1 cellular context compared by ENCODE assay signal in the genomic region with DNA sequence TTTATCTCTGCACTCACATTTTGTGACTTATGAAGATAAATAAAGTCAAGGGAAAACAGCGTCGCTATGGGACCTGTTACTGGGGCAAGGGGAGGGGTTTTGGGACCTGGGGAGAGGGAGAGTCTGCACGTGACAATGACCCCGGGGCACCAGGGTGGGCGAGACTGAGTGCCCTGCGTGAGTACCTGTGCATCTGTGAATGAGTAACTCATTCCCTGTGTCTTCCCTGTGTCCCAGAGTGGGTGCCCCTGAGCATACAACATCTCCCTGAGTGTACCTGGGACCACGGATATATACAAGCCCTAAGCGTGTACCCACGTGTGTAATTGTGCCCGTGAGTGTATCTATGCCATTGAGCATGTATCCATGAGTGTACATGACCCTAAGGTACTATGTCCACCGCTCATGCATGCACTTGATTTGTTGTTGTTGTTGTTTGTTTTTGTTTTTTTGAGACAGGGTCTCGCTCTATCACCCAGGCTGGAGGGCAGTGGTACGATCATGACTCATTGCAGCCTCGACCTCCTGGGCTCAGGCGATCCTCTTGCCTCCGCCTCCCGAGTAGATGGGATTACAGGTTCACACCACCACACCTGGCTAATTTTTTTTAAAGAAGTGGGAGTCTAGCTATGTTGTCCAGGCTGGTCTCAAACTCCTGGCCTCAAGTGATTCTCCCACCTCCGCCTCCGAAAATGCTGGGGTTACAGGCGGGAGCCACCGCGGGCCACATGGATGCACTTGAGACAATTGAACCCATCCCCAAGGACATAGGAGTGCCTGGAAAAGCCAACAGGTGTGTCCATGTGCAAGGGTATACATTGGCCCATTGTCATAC.
TF ChIP-seq lines count a peak whose summit lies in the region.

No MANE protein-coding gene starts in this region.

TF ChIP-seq in HepG2, 621 proteins besides CTCF, POLR2A, EP300 and RAD21:
- TF ChIP-seq, protein P1, sequence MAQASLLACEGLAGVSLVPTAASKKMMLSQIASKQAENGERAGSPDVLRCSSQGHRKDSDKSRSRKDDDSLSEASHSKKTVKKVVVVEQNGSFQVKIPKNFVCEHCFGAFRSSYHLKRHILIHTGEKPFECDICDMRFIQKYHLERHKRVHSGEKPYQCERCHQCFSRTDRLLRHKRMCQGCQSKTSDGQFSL (CRISPR knock-in tag; IDR thresholded peaks at IDR 0.05) = no peak
- TF ChIP-seq, protein P2, sequence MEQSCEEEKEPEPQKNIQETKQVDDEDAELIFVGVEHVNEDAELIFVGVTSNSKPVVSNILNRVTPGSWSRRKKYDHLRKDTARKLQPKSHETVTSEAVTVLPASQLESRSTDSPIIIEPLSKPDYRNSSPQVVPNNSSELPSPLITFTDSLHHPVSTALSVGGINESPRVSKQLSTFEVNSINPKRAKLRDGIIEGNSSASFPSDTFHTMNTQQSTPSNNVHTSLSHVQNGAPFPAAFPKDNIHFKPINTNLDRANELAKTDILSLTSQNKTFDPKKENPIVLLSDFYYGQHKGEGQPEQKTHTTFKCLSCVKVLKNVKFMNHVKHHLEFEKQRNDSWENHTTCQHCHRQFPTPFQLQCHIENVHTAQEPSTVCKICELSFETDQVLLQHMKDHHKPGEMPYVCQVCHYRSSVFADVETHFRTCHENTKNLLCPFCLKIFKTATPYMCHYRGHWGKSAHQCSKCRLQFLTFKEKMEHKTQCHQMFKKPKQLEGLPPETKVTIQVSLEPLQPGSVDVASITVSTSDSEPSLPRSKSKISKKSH (CRISPR knock-in tag; IDR thresholded peaks at IDR 0.05; ENCODE audit: borderline replicate concordance) = no peak
- TF ChIP-seq ZNF460 (CRISPR knock-in tag; IDR thresholded peaks at IDR 0.05; ENCODE audit: borderline replicate concordance) (peak; percentile 53; the same call in 1 of the 2 replicates), HIC2 (CRISPR knock-in tag; IDR thresholded peaks at IDR 0.05; ENCODE audit: low read depth) (0 out of 2 replicates have a peak, but pooled peaks have one; percentile 5), FOSL2 (CRISPR knock-in tag; IDR thresholded peaks at IDR 0.05) (0 out of 2 replicates have a peak, but pooled peaks have one; percentile 3), MTF2 (CRISPR knock-in tag; IDR thresholded peaks at IDR 0.05; ENCODE audit: borderline replicate concordance) (peak; percentile 79; the same call in 1 of the 2 replicates)
- TF ChIP-seq, protein P3, sequence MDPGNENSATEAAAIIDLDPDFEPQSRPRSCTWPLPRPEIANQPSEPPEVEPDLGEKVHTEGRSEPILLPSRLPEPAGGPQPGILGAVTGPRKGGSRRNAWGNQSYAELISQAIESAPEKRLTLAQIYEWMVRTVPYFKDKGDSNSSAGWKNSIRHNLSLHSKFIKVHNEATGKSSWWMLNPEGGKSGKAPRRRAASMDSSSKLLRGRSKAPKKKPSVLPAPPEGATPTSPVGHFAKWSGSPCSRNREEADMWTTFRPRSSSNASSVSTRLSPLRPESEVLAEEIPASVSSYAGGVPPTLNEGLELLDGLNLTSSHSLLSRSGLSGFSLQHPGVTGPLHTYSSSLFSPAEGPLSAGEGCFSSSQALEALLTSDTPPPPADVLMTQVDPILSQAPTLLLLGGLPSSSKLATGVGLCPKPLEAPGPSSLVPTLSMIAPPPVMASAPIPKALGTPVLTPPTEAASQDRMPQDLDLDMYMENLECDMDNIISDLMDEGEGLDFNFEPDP (CRISPR knock-in tag; conservative IDR thresholded peaks at IDR 0.05) = 0 out of 2 replicates have a peak, but pooled peaks have one; percentile 21
